ENCODE assay signal across 8 cellular contexts in the genomic region with DNA sequence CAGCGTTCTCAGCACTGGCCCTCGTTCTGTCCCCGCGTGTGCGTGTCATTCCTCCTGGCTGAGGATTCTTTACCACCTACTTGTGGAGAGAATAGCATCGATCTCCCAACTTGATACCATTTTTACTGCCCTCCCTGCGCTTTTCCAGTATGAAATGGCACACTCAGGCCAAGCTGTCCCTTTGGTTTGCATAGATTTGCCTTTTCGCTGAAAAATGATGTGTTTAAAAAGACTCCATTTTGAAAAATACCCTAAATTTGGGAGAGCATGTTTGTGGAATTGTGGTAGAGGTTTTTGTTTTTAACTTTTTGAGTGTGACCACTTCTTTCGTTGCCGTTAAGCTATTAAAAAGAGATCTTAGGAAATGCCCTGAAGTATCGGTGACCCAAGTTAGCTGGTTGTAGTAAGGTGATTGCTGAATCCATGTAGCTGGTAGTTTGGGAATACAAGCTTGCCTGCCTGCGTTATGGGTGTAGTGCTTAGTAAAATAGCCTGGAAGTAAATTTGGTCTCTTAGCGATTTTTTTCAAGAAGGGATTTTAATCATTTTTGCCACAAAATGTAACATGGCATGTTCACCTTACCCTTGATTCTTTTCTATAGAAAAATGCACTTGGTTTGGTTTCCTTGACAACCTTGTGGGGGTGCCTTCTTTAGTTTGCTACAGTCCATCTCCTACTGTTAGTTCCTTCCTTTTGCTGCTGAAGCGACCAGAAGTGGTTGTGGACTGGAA. TPM values are rescaled to one million over a fixed set of nuclear protein-coding genes. Genes with fewer than 3 reads are reported as not detected.
DNase-seq lines count a peak whose midpoint lies in the region; ATAC-seq and TF ChIP-seq lines count a peak whose summit lies in the region.

No MANE protein-coding gene starts in this region.

- in situ Hi-C loops in ACHN (cut with HindIII; ENCODE audit: low pct_ligation_motif_present, low pct_unique_long_range_greater_than_20kb, low sequenced_read_pairs) = no loop called here

- peak overlapping the region; percentile 89 for H3K4me3 Mint-ChIP-seq in neural crest cell

- DNase-seq in ACHN (peak; percentile 35), OCI-M1 (lab: John Stamatoyannopoulos, UW) (peak; percentile 26), neural crest cell (ENCODE audit: low read depth, low spot score) (no peak), pons (ENCODE audit: low spot score) (no peak)
- DNase-seq in effector CD4-positive, alpha-beta T cell = peak; percentile 2
- DNase-seq in activated effector memory CD4-positive, alpha-beta T cell treated with Interleukin-2 at 50 U/mL for 16 hours = no peak

- peaks cover 5% of the 10 kb centered on the region for H3K27me3 Mint-ChIP-seq in neural crest cell (ENCODE audit: low read depth)

- no peaks in the 10 kb centered on the region for H3K9me3 Mint-ChIP-seq in neural crest cell

- peaks cover 25% of the 10 kb centered on the region for H3K4me1 Mint-ChIP-seq in neural crest cell

- no peak for TF ChIP-seq CTCF in neural crest cell (conservative IDR thresholded peaks at IDR 0.05)

- H3K27ac Mint-ChIP-seq in neural crest cell (ENCODE audit: unreplicated experiment) = peak overlapping the region; percentile 60

- ATAC-seq in GM18858 (IDR thresholded peaks at IDR 0.05; ENCODE audit: unreplicated experiment) = peak; percentile 7
- ATAC-seq in GM19452 (IDR thresholded peaks at IDR 0.05; ENCODE audit: unreplicated experiment) = no peak

- H3K36me3 Mint-ChIP-seq in neural crest cell (ENCODE audit: low read depth) = no peaks in the 10 kb centered on the region

RNA-seq across cellular contexts. Expression of gene ACTR3B, which starts 1.0 kb away (rescaled TPM):
- 27.1 and 27.3 TPM in 2 replicates for total RNA-seq in neural crest cell

Comparison
In these comparisons a context has a peak if more than half of its experiments do, and no peak if none do; other contexts are left out.
1. DNase-seq: peak in ACHN (single experiment), OCI-M1 (single experiment) and effector CD4-positive, alpha-beta T cell (single experiment); none in neural crest cell (single experiment), activated effector memory CD4-positive, alpha-beta T cell treated with Interleukin-2 at 50 U/mL for 16 hours (single experiment) and pons (single experiment).